Comparison of ENCODE assay signal across 1 cellular context in the genomic region with DNA sequence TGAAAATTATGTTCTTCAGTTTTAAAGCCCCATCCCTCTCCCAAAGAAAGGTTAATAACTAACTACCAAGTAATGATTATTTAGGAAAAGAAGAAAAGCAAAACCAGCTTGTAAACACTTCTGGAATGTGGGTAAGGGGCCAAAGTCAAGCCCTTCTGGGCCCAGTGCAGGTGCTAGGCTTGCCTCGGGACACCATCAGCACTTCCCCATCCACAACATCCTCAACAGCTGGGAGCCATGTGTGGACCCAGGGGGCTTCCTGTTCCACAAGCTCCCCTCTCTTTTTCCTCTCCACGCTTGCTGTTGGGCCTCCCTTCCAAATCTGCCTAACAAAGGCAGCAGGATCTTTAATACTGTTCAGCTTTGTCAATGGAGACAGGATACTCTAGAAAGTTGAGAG. TPM values are rescaled to one million over a fixed set of nuclear protein-coding genes. Genes with fewer than 3 reads are reported as not detected.
"Had no signal": no experiment of that assay in that cellular context is flagged by ENCODE, and none has a peak within 500 bp of the region (broad histone marks: within the 10 kb centered on the region; RNA-seq: fewer than 3 reads in every experiment).

No MANE protein-coding gene starts in this region.

RNA-seq across cellular contexts. Expression of gene CSPG4, which starts 58.4 kb away (rescaled TPM):
- total RNA-seq: naive thymus-derived CD8-positive, alpha-beta T cell had no signal
- polyA plus RNA-seq: naive thymus-derived CD8-positive, alpha-beta T cell had no signal
